ENCODE assay signal across 10 cellular contexts in genomic region chr12:122099856-122100255, GRCh38. TPM values are rescaled to one million over a fixed set of nuclear protein-coding genes. Genes with fewer than 3 reads are reported as not detected.
DNase-seq lines count a peak whose midpoint lies in the region; ATAC-seq and TF ChIP-seq lines count a peak whose summit lies in the region.
"Had no signal": no experiment of that assay in that cellular context is flagged by ENCODE, and none has a peak within 500 bp of the region (broad histone marks: within the 10 kb centered on the region; RNA-seq: fewer than 3 reads in every experiment).

No MANE protein-coding gene starts in this region.

- H3K27me3 Mint-ChIP-seq in glutamatergic neuron (ENCODE audit: unreplicated experiment) (peaks cover 12% of the 10 kb centered on the region), CD14-positive monocyte (ENCODE audit: low read depth in 3 of 3) (no peaks in the 10 kb centered on the region)

- H3K9me3 Mint-ChIP-seq in glutamatergic neuron (ENCODE audit: unreplicated experiment) (peaks cover 25% of the 10 kb centered on the region), CD14-positive monocyte (no peaks in the 10 kb centered on the region)

- peak; percentile 15 for DNase-seq in activated T-cell treated with anti-CD3 and anti-CD28 coated beads, Interleukin-2, amount 50 U/mL, for 1 hour
- no peak for DNase-seq in activated T-cell treated with anti-CD3 and anti-CD28 coated beads for 4 hours
- DNase-seq in SJCRH30: no peak
- no peak for DNase-seq in glutamatergic neuron
- DNase-seq in CD14-positive monocyte (ENCODE audit: low spot score): no peak
- no peak for DNase-seq in activated effector memory CD4-positive, alpha-beta T cell treated with Interleukin-2 at 50 U/mL for 16 hours
- DNase-seq: NCI-H1694 treated with DMSO at 0.1 percent for 48 hours had no signal

- H3K27me3 ChIP-seq in SJCRH30: no peaks in the 10 kb centered on the region
- H3K27me3 ChIP-seq: SJSA1 had no signal

- intact Hi-C loops in CD14-positive monocyte (cut with micrococcal nuclease): no loop called here

- peak overlapping the region; percentile 99 for H3K27ac Mint-ChIP-seq in glutamatergic neuron (ENCODE audit: unreplicated experiment)
- peak overlapping the region in 3 of 7 donors; percentile 2 to 38 (median 38) for H3K27ac Mint-ChIP-seq in CD14-positive monocyte

- H3K9me3 ChIP-seq in SJCRH30 (replicated peaks): 0 out of 2 replicates have a peak, but pooled peaks cover 4% of the 10 kb centered on the region
- H3K9me3 ChIP-seq: SJSA1 had no signal

- H3K36me3 ChIP-seq in SJCRH30: peaks cover 2% of the 10 kb centered on the region; the same call in 1 of the 2 replicates

- H3K27ac ChIP-seq in SJCRH30 (peak overlapping the region; percentile 94), temporal lobe (ENCODE audit: low read depth, low read length) (peak overlapping the region; percentile 81)
- H3K27ac ChIP-seq: SJSA1 had no signal

- TF ChIP-seq CTCF in glutamatergic neuron (IDR thresholded peaks at IDR 0.05; ENCODE audit: partially characterized antibody, unreplicated experiment) (no peak), CD14-positive monocyte (IDR thresholded peaks at IDR 0.05) (no peak)

- H3K4me3 Mint-ChIP-seq in glutamatergic neuron (ENCODE audit: unreplicated experiment): peak overlapping the region; percentile 79
- H3K4me3 Mint-ChIP-seq in CD14-positive monocyte: no peak overlapping the region

- H3K4me3 ChIP-seq in SJCRH30: no peak overlapping the region
- H3K4me3 ChIP-seq: SJSA1 had no signal

- peaks cover 42% of the 10 kb centered on the region for H3K4me1 ChIP-seq in SJCRH30

- H3K36me3 Mint-ChIP-seq in glutamatergic neuron (ENCODE audit: unreplicated experiment) (peaks cover 3% of the 10 kb centered on the region), CD14-positive monocyte (peaks cover 6 to 18% of the 10 kb centered on the region in 2 donors)

- no peak for ATAC-seq in HG03095 (IDR thresholded peaks at IDR 0.05; ENCODE audit: unreplicated experiment)

- H3K4me1 Mint-ChIP-seq in glutamatergic neuron (ENCODE audit: low read depth, unreplicated experiment) (peaks cover 44% of the 10 kb centered on the region), CD14-positive monocyte (peaks cover 64% of the 10 kb centered on the region)

RNA-seq across cellular contexts. Expression of gene MLXIP, which starts 21.3 kb away (rescaled TPM):
- total RNA-seq in SJCRH30 (2014; rRNA removed; shearing (Covaris generic)): 21.1 and 23.2 TPM in 2 replicates
- 120 TPM for total RNA-seq in glutamatergic neuron (ENCODE audit: unreplicated experiment)
- total RNA-seq in temporal lobe: 9.3 TPM
- 1 to 10 TPM; 4.5 to 4.6 TPM for polyA plus RNA-seq in CD14-positive monocyte
